Comparison of ENCODE assay signal across 10 cellular contexts in genomic region chr7:51316262-51316665, GRCh38. TPM values are rescaled to one million over a fixed set of nuclear protein-coding genes. Genes with fewer than 3 reads are reported as not detected.
DNase-seq lines count a peak whose midpoint lies in the region; ATAC-seq, FAIRE-seq and TF ChIP-seq lines count a peak whose summit lies in the region.
"Had no signal": no experiment of that assay in that cellular context is flagged by ENCODE, and none has a peak within 500 bp of the region (broad histone marks: within the 10 kb centered on the region; RNA-seq: fewer than 3 reads in every experiment).

No MANE protein-coding gene starts in this region.

- no peak overlapping the region for H2AFZ ChIP-seq in HepG2 (ENCODE audit: low read length)

- H3K9me3 ChIP-seq in HepG2 (ENCODE audit: low read length) (no peaks in the 10 kb centered on the region), tibial nerve (no peaks in the 10 kb centered on the region)
- H3K9me3 ChIP-seq: SJSA1 had no signal

- CTCF ChIA-PET in HepG2 (lab: Yijun Ruan, JAX; ENCODE audit: low intra/inter-chr PET ratio, low total read pairs): no interaction called here

- BruUV-seq in HepG2 (replicated peaks; lab: Mats Ljungman, UMichigan): no TSS peak

- H3K27ac Mint-ChIP-seq in immature natural killer cell: no peak overlapping the region
- H3K27ac Mint-ChIP-seq: natural killer cell treated with Interleukin-12 subunit alpha and Interleukin-12 subunit beta and Interleukin-15 and Interleukin-18, amount 100 ng/mL, for 72 hours had no signal

- POLR2A ChIA-PET in HepG2 (lab: Yijun Ruan, JAX): interaction anchor here (1.8 kb wide), 1 partner anchor 10 kb away, joined by 4 read pairs; no protein-coding TSS in a partner anchor

- H3K4me1 ChIP-seq in HepG2 (ENCODE audit: insufficient read depth, low read length) (peaks cover 66% of the 10 kb centered on the region), tibial nerve (peaks cover 0 to 21% (median 4%) of the 10 kb centered on the region in 4 donors)
- H3K4me1 ChIP-seq: SJSA1 had no signal

- no peak for TF ChIP-seq RAD21 in HepG2 (CRISPR knock-in tag; IDR thresholded peaks at IDR 0.05)

- H3K4me2 ChIP-seq in HepG2 (ENCODE audit: low read depth, low read length): peak overlapping the region; percentile 79

- no peaks in the 10 kb centered on the region; a peak in 1 of 5 replicates for H3K36me3 ChIP-seq in HepG2 (replicated peaks in 1 of 2; ENCODE audit: control insufficient read depth in 1 of 2, insufficient read depth in 2 of 2, low read length in 2 of 2)
- no peaks in the 10 kb centered on the region for H3K36me3 ChIP-seq in tibial nerve
- H3K36me3 ChIP-seq: SJSA1 had no signal

- H3K4me3 Mint-ChIP-seq in immature natural killer cell: peak overlapping the region in 1 of 5 donors; percentile 36

- no peak for FAIRE-seq in HepG2 (lab: Jason Lieb, UNC)

- peak overlapping the region; percentile 79 for H3K27ac ChIP-seq in HepG2 (ENCODE audit: extremely low read length, insufficient read depth, low read length)
- H3K27ac ChIP-seq in tibial nerve: peak overlapping the region; percentile 50 to 95 (median 86)
- H3K27ac ChIP-seq: SJSA1 had no signal

- ATAC-seq in HepG2: peak; percentile 79

- H3K79me2 ChIP-seq in HepG2 (ENCODE audit: insufficient read depth, low read length): peaks cover 35% of the 10 kb centered on the region

- TF ChIP-seq POLR2A in HepG2 (IDR thresholded peaks at IDR 0.05; ENCODE audit: insufficient read depth in 1 of 2, low read depth in 2 of 2, low read length in 2 of 2) (peak in 1 of 2 experiments; percentile 35; a peak in 1 of 4 replicates), tibial nerve (IDR thresholded peaks at IDR 0.05) (no peak)

- no peaks in the 10 kb centered on the region for H3K4me1 Mint-ChIP-seq in immature natural killer cell

- H3K4me3 ChIP-seq in HepG2 (replicated peaks in 1 of 3; ENCODE audit: insufficient read depth in 1 of 3, low read depth in 2 of 3, low read length in 3 of 3) (peak overlapping the region; percentile 68 to 83 (median 69)), tibial nerve (peak overlapping the region; percentile 47 to 68 (median 56))
- H3K4me3 ChIP-seq: SJSA1 had no signal

- H3K36me3 Mint-ChIP-seq in immature natural killer cell: no peaks in the 10 kb centered on the region
- H3K36me3 Mint-ChIP-seq: natural killer cell treated with Interleukin-12 subunit alpha and Interleukin-12 subunit beta and Interleukin-15 and Interleukin-18, amount 100 ng/mL, for 72 hours had no signal

- intact Hi-C loops in HepG2 (cut with micrococcal nuclease; ENCODE audit: unreplicated experiment): loop anchor here (5.0 kb wide), 1 partner anchor 51 kb away; no protein-coding TSS in a partner anchor

- peaks cover 8 to 22% (median 13%) of the 10 kb centered on the region in 3 donors for H3K27me3 Mint-ChIP-seq in immature natural killer cell (ENCODE audit: low read depth in 3 of 3)

- peak overlapping the region; percentile 88 for H3K9ac ChIP-seq in HepG2 (ENCODE audit: insufficient read depth, low read depth, low read length)

- 0 out of 2 replicates have a peak, but pooled peaks cover 5% of the 10 kb centered on the region for H4K20me1 ChIP-seq in HepG2 (ENCODE audit: insufficient read depth, low read length)

- H3K27me3 ChIP-seq in HepG2 (ENCODE audit: control insufficient read depth in 1 of 2, insufficient read depth in 2 of 2, low read length in 2 of 2) (peaks cover 0 to 1% of the 10 kb centered on the region in 2 experiments; a peak in 1 of 5 replicates), tibial nerve (peaks cover 0 to 14% of the 10 kb centered on the region in 2 donors)

- WGBS in HepG2 (ENCODE audit: low lambda C conversion rate): 0% methylated on average over 1 of the region's 46 CpGs
- WGBS in tibial nerve, 2 donors: 0 to 4% methylated on average over 9 to 12 of the region's 46 CpGs

- DNase-seq in SIG-M5 treated with dmso at 0.1 percent for 504 hours (lab: John Stamatoyannopoulos, UW; ENCODE audit: unreplicated experiment) (peak; percentile 12), SIG-M5 (lab: John Stamatoyannopoulos, UW) (no peak), astrocyte of the hippocampus (ENCODE audit: low read depth, low spot score) (peak; percentile 47), HepG2 (ENCODE audit: low spot score) (no peak), tibial nerve (ENCODE audit: low spot score in 2 of 2) (no peak), immature natural killer cell (no peak), G401 (ENCODE audit: low spot score) (no peak), hippocampal formation (lab: John Stamatoyannopoulos, UW) (no peak)

- in situ Hi-C loops in HepG2 (cut with HindIII; ENCODE audit: extremely low pct_ligation_motif_present, low pct_unique_long_range_greater_than_20kb): no loop called here
- in situ Hi-C loops in G401 (cut with HindIII; ENCODE audit: low sequenced_read_pairs): no loop called here

- TF ChIP-seq CTCF in HepG2 (CRISPR knock-in tag; IDR thresholded peaks at IDR 0.05): peak; percentile 13; the same call in 1 of the 2 replicates
- TF ChIP-seq CTCF in tibial nerve (IDR thresholded peaks at IDR 0.05): peak in 2 of 5 experiments; percentile 50 to 61

- peaks cover 0 to 4% (median 0%) of the 10 kb centered on the region in 6 donors for H3K9me3 Mint-ChIP-seq in immature natural killer cell
- H3K9me3 Mint-ChIP-seq: natural killer cell treated with Interleukin-12 subunit alpha and Interleukin-12 subunit beta and Interleukin-15 and Interleukin-18, amount 100 ng/mL, for 72 hours had no signal

- no peak for TF ChIP-seq EP300 in HepG2 (IDR thresholded peaks at IDR 0.05; ENCODE audit: low read depth in 2 of 2, low read length in 2 of 2)
- no peak for TF ChIP-seq EP300 in HepG2 (CRISPR knock-in tag; IDR thresholded peaks at IDR 0.05; ENCODE audit: borderline replicate concordance)
- no peak for TF ChIP-seq EP300 in tibial nerve (IDR thresholded peaks at IDR 0.05)

TF ChIP-seq in HepG2, 621 proteins besides CTCF, POLR2A, EP300 and RAD21 (continues in another document):
- TF ChIP-seq FOXM1 (CRISPR knock-in tag; IDR thresholded peaks at IDR 0.05) (no peak), ZBTB39 (CRISPR knock-in tag; IDR thresholded peaks at IDR 0.05) (no peak), SKI (IDR thresholded peaks at IDR 0.05; ENCODE audit: partially characterized antibody) (peak; percentile 55), ZIK1 (CRISPR knock-in tag; IDR thresholded peaks at IDR 0.05; ENCODE audit: borderline replicate concordance, low read depth) (no peak), ZBTB1 (CRISPR knock-in tag; IDR thresholded peaks at IDR 0.05; ENCODE audit: borderline replicate concordance) (no peak), ZBTB37 (CRISPR knock-in tag; IDR thresholded peaks at IDR 0.05) (0 out of 2 replicates have a peak, but pooled peaks have one; percentile 13)

RNA-seq across cellular contexts. Expression of gene COBL, which starts 0.3 kb away (rescaled TPM):
- total RNA-seq in HepG2 (2016; rRNA removed; fragmentation: Illumina TruSeq; extraction: Trizol) (3.8 and 4.4 TPM in 2 replicates), tibial nerve (10 to 100 TPM in 1 of 4 donors, 1 to 10 TPM in 3; 6.3 to 18.1 (median 8.1) TPM)
- 1.7 and 3.4 TPM in 2 replicates for total RNA-seq in HepG2 (2016; cell fraction: cytosol; rRNA removed; fragmentation: Illumina TruSeq; extraction: Trizol; ENCODE audit: low read depth)
- 2.9 and 3.7 TPM in 2 replicates for total RNA-seq in HepG2 (2016; cell fraction: insoluble cytoplasmic fraction; rRNA removed; fragmentation: Illumina TruSeq; extraction: Trizol)
- 3.3 TPM in 2 replicates for total RNA-seq in HepG2 (2016; cell fraction: membrane; rRNA removed; fragmentation: Illumina TruSeq; extraction: Trizol)
- total RNA-seq in HepG2 (2016; cell fraction: nucleus; rRNA removed; fragmentation: Illumina TruSeq; extraction: Trizol): 7.8 and 8.5 TPM in 2 replicates
- polyA plus RNA-seq in HepG2 (2011; rRNA removed) (4.9 and 8.4 TPM in 2 replicates), immature natural killer cell (not detected)
- polyA plus RNA-seq in HepG2 (2011; cell fraction: cytosol; rRNA removed): 3.8 and 4.6 TPM in 2 replicates
- polyA plus RNA-seq in HepG2 (2011; cell fraction: nucleus; rRNA removed): 5.7 and 7.9 TPM in 2 replicates
- 13.2 and 13.3 TPM in 2 replicates for polyA plus RNA-seq in HepG2 (2012)
- 0.85 and 0.88 TPM in 2 replicates for polyA plus RNA-seq in HepG2 (2016; cell fraction: cytosol; fragmentation: Illumina TruSeq; extraction: Trizol; ENCODE audit: low read depth)
- 4.3 and 5.9 TPM in 2 replicates for polyA plus RNA-seq in HepG2 (2016; cell fraction: insoluble cytoplasmic fraction; fragmentation: Illumina TruSeq; extraction: Trizol; ENCODE audit: low read depth)
- 1.7 and 2.0 TPM in 2 replicates for polyA plus RNA-seq in HepG2 (2016; cell fraction: membrane; fragmentation: Illumina TruSeq; extraction: Trizol; ENCODE audit: low read depth)
- polyA plus RNA-seq in HepG2 (2016; cell fraction: nucleus; fragmentation: Illumina TruSeq; extraction: Trizol; ENCODE audit: insufficient read depth, low read depth): 7.6 and 8.4 TPM in 2 replicates
- 15.4 and 59.2 TPM in 2 replicates for polyA minus RNA-seq in HepG2 (2011; rRNA and poly(A)+ RNA removed; ENCODE audit: low replicate concordance)
- 5.0 and 7.4 TPM in 2 replicates for polyA minus RNA-seq in HepG2 (2011; cell fraction: cytosol; rRNA and poly(A)+ RNA removed)
- polyA minus RNA-seq in HepG2 (2011; cell fraction: nucleus; rRNA and poly(A)+ RNA removed): 17.9 and 22.8 TPM in 2 replicates
- total RNA-seq in G401 (2014; rRNA removed; shearing (Covaris generic)): not detected in 2 replicates
- total RNA-seq: natural killer cell treated with Interleukin-12 subunit alpha and Interleukin-12 subunit beta and Interleukin-15 and Interleukin-18, amount 100 ng/mL, for 72 hours; SJSA1 had no signal

Comparison
In these comparisons a context has a peak if more than half of its experiments do, and no peak if none do; other contexts are left out.
1. DNase-seq: peak in SIG-M5 treated with dmso at 0.1 percent for 504 hours (single experiment) and astrocyte of the hippocampus (single experiment); none in SIG-M5 (single experiment), HepG2 (single experiment), tibial nerve (0 of 2), immature natural killer cell (0 of 3), G401 (single experiment) and hippocampal formation (0 of 2).